Comparison of ENCODE assay signal across 22 cellular contexts in the genomic region with DNA sequence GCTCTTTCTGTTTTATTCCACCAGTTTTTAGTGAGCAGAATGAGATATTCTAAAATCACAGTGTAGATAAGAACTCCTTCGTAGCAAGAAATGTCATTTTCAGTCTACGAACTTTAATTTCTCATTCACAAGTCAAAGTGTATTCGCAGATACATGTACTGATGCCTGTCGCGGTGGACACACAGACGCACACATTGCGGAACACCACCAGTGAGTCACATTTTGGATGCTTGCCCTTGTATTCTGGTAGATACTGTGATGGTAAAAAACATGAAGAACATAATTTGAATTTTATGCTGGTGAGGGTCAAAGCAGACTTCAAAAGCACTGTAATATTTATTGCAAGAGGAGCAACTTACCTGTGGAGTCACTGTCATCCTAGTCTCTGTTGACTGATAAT. TPM values are rescaled to one million over a fixed set of nuclear protein-coding genes. Genes with fewer than 3 reads are reported as not detected.
DNase-seq lines count a peak whose midpoint lies in the region; ATAC-seq, FAIRE-seq and TF ChIP-seq lines count a peak whose summit lies in the region.
"Had no signal": no experiment of that assay in that cellular context is flagged by ENCODE, and none has a peak within 500 bp of the region (broad histone marks: within the 10 kb centered on the region; RNA-seq: fewer than 3 reads in every experiment).

No MANE protein-coding gene starts in this region.

- CTCF ChIA-PET in A549 (lab: Yijun Ruan, JAX) (interaction anchor here (0.9 to 1.4 kb wide), 3 partner anchors 40 to 757 kb away, joined by 3 read pairs; no protein-coding TSS in a partner anchor), HEK293T (lab: Yijun Ruan, JAX) (no interaction called here)

- H2AFZ ChIP-seq in Karpas-422 (ENCODE audit: low read length): no peak overlapping the region

- H3K27me3 ChIP-seq in bronchial epithelial cell (ENCODE audit: control insufficient read depth, insufficient read depth, low read length) (no peaks in the 10 kb centered on the region), Karpas-422 (ENCODE audit: low read length) (no peaks in the 10 kb centered on the region), ascending aorta (no peaks in the 10 kb centered on the region)

- TF ChIP-seq EP300 in A549 (IDR thresholded peaks at IDR 0.05): no peak

- no peak overlapping the region for H3K9ac ChIP-seq in Karpas-422 (ENCODE audit: low read length)

- FAIRE-seq in A549 (lab: Jason Lieb, UNC): peak; percentile 13
- FAIRE-seq in bronchial epithelial cell (lab: Jason Lieb, UNC): no peak
- FAIRE-seq: A204.1, GM19239 had no signal

- H3K4me2 ChIP-seq in A549: no peak overlapping the region
- H3K4me2 ChIP-seq in Karpas-422 (ENCODE audit: low read depth, low read length, poor library complexity, severe bottlenecking): no peak overlapping the region

- ATAC-seq in A549: peak in 1 of 2 experiments; percentile 43; a peak in 3 of 6 replicates

- TF ChIP-seq POLR2A in A549 (IDR thresholded peaks at IDR 0.05; ENCODE audit: low read length): no peak

- H3K4me3 ChIP-seq in A549: no peak overlapping the region
- no peak overlapping the region for H3K4me3 ChIP-seq in bronchial epithelial cell (ENCODE audit: low read depth, low read length)
- no peak overlapping the region for H3K4me3 ChIP-seq in Karpas-422 (ENCODE audit: low read length)
- no peak overlapping the region for H3K4me3 ChIP-seq in ascending aorta

- H3K9me2 ChIP-seq in Karpas-422 (replicated peaks; ENCODE audit: insufficient read depth, low read length): no peaks in the 10 kb centered on the region

- DNase-seq in A549 (ENCODE audit: low read depth in 1 of 2, low spot score in 1 of 2) (no peak), NCI-H460 (ENCODE audit: extremely low read depth, low read depth) (peak; percentile 44), bronchial epithelial cell (ENCODE audit: low read depth) (peak; percentile 23), iris pigment epithelial cell (ENCODE audit: low read depth) (peak; percentile 2), G401 (ENCODE audit: low spot score) (no peak), Karpas-422 (no peak), HEK293T (ENCODE audit: extremely low spot score) (no peak), ascending aorta (ENCODE audit: low spot score in 2 of 2) (no peak)
- DNase-seq: COR-L47; H9; IMR-90; Kasumi-1; MV-4-11; NCI-H1417 treated with DMSO at 0.1 percent for 48 hours; NCI-H1930; NCI-H2171; NCI-H446; NK-92 treated with Interleukin-12 subunit alpha and Interleukin-12 subunit beta, amount 100 ng/mL, for 24 hours had no signal

- no peaks in the 10 kb centered on the region for H3K79me2 ChIP-seq in Karpas-422 (ENCODE audit: low read length)

- no peaks in the 10 kb centered on the region for H3K4me1 ChIP-seq in A549
- H3K4me1 ChIP-seq in Karpas-422 (ENCODE audit: low read length): no peaks in the 10 kb centered on the region
- no peaks in the 10 kb centered on the region for H3K4me1 ChIP-seq in ascending aorta

- no peaks in the 10 kb centered on the region for H3K9me3 ChIP-seq in A549
- H3K9me3 ChIP-seq in Karpas-422 (ENCODE audit: low read length): no peaks in the 10 kb centered on the region
- H3K9me3 ChIP-seq in ascending aorta: no peaks in the 10 kb centered on the region

- TF ChIP-seq CTCF in A549 (IDR thresholded peaks at IDR 0.05) (no peak), bronchial epithelial cell (IDR thresholded peaks at IDR 0.05; ENCODE audit: insufficient read depth, low read length, severe bottlenecking) (no peak), ascending aorta (IDR thresholded peaks at IDR 0.05) (no peak)

- no peak for TF ChIP-seq RAD21 in A549 (conservative IDR thresholded peaks at IDR 0.05 in 1 of 2, IDR thresholded peaks at IDR 0.05 in 1 of 2)

- in situ Hi-C loops in G401 (cut with HindIII; ENCODE audit: low sequenced_read_pairs): no loop called here

- no peak overlapping the region for H3K27ac ChIP-seq in A549
- no peak overlapping the region for H3K27ac ChIP-seq in Karpas-422 (ENCODE audit: low read length)
- H3K27ac ChIP-seq in ascending aorta: no peak overlapping the region
- H3K27ac ChIP-seq: C4-2B had no signal

- intact Hi-C loops in ascending aorta (cut with DNase I): no loop called here

- 43% methylated on average over 7 of the region's 7 CpGs for WGBS in A549 (ENCODE audit: missing lambda C conversion rate)

- POLR2A ChIA-PET in A549 (lab: Yijun Ruan, JAX): no interaction called here
- POLR2A ChIA-PET in HEK293T (lab: Yijun Ruan, JAX): no interaction called here

- H4K20me1 ChIP-seq in Karpas-422 (ENCODE audit: insufficient read depth, low read depth, low read length): no peaks in the 10 kb centered on the region

- H3K36me3 ChIP-seq in bronchial epithelial cell (ENCODE audit: control insufficient read depth, insufficient read depth, low read length) (no peaks in the 10 kb centered on the region), Karpas-422 (ENCODE audit: insufficient read depth, low read length) (no peaks in the 10 kb centered on the region), ascending aorta (no peaks in the 10 kb centered on the region)

TF ChIP-seq in A549, 52 proteins besides CTCF, POLR2A, EP300 and RAD21 (continues in another document):
- TF ChIP-seq JUN (IDR thresholded peaks at IDR 0.05) (no peak), ZNF302 (CRISPR knock-in tag; IDR thresholded peaks at IDR 0.05) (no peak), GATA3 (IDR thresholded peaks at IDR 0.05; ENCODE audit: borderline replicate concordance) (no peak), FOXS1 (CRISPR knock-in tag; IDR thresholded peaks at IDR 0.05) (no peak), SMC3 (IDR thresholded peaks at IDR 0.05) (no peak), PHF8 (IDR thresholded peaks at IDR 0.05; ENCODE audit: borderline replicate concordance, low read depth) (no peak), HOXA7 (CRISPR knock-in tag; IDR thresholded peaks at IDR 0.05) (no peak), HOXB13 (CRISPR knock-in tag; IDR thresholded peaks at IDR 0.05; ENCODE audit: low read depth) (no peak), CHD2 (IDR thresholded peaks at IDR 0.05; ENCODE audit: low read length, partially characterized antibody) (no peak), ZC3H11A (IDR thresholded peaks at IDR 0.05) (no peak)
- TF ChIP-seq, protein P1, sequence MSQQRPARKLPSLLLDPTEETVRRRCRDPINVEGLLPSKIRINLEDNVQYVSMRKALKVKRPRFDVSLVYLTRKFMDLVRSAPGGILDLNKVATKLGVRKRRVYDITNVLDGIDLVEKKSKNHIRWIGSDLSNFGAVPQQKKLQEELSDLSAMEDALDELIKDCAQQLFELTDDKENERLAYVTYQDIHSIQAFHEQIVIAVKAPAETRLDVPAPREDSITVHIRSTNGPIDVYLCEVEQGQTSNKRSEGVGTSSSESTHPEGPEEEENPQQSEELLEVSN (IDR thresholded peaks at IDR 0.05; ENCODE audit: borderline replicate concordance, low read depth): no peak
- TF ChIP-seq, protein P2, sequence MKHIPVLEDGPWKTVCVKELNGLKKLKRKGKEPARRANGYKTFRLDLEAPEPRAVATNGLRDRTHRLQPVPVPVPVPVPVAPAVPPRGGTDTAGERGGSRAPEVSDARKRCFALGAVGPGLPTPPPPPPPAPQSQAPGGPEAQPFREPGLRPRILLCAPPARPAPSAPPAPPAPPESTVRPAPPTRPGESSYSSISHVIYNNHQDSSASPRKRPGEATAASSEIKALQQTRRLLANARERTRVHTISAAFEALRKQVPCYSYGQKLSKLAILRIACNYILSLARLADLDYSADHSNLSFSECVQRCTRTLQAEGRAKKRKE (CRISPR knock-in tag; IDR thresholded peaks at IDR 0.05; ENCODE audit: low read depth): no peak

TF ChIP-seq in HEK293T, 16 proteins besides CTCF, POLR2A, EP300 and RAD21:
- TF ChIP-seq SP1 (IDR thresholded peaks at IDR 0.05) (no peak), L3MBTL2 (conservative IDR thresholded peaks at IDR 0.05) (no peak), NFRKB (IDR thresholded peaks at IDR 0.05) (no peak), HDGF (IDR thresholded peaks at IDR 0.05; ENCODE audit: borderline replicate concordance) (no peak), TARDBP (IDR thresholded peaks at IDR 0.05) (no peak), ZNF384 (IDR thresholded peaks at IDR 0.05) (no peak), ARNT (IDR thresholded peaks at IDR 0.05) (no peak), CTBP1 (IDR thresholded peaks at IDR 0.05; ENCODE audit: borderline replicate concordance) (no peak), LEF1 (IDR thresholded peaks at IDR 0.05; ENCODE audit: borderline replicate concordance) (no peak), FOXA1 (IDR thresholded peaks at IDR 0.05) (no peak), SUZ12 (IDR thresholded peaks at IDR 0.05) (no peak), FOXK2 (IDR thresholded peaks at IDR 0.05) (no peak), FOXM1 (IDR thresholded peaks at IDR 0.05; ENCODE audit: borderline replicate concordance) (no peak), ELF4 (IDR thresholded peaks at IDR 0.05) (no peak), BHLHE40 (IDR thresholded peaks at IDR 0.05; ENCODE audit: borderline replicate concordance) (no peak)
- TF ChIP-seq, protein P3, sequence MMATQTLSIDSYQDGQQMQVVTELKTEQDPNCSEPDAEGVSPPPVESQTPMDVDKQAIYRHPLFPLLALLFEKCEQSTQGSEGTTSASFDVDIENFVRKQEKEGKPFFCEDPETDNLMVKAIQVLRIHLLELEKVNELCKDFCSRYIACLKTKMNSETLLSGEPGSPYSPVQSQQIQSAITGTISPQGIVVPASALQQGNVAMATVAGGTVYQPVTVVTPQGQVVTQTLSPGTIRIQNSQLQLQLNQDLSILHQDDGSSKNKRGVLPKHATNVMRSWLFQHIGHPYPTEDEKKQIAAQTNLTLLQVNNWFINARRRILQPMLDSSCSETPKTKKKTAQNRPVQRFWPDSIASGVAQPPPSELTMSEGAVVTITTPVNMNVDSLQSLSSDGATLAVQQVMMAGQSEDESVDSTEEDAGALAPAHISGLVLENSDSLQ (IDR thresholded peaks at IDR 0.05): no peak
TF ChIP-seq in HEK293T: peak in this region for 0.

RNA-seq across cellular contexts. Expression of a gene that starts 4.7 kb away (rescaled TPM):
- not detected in 2 replicates for polyA plus RNA-seq in A549 (2011; rRNA removed)
- polyA plus RNA-seq in A549 (2012; cell fraction: cytosol; rRNA removed): not detected in 2 replicates
- not detected in 2 replicates for polyA plus RNA-seq in A549 (2012; cell fraction: nucleus; rRNA removed)
- not detected in 3 replicates for polyA plus RNA-seq in A549 (2017; fragmentation: RNase III; extraction: RNeasy Plus Mini Kit Qiagen cat#74134 plus additional on column Dnase treatment)
- not detected in 2 replicates for polyA minus RNA-seq in A549 (2011; rRNA and poly(A)+ RNA removed)
- total RNA-seq in NCI-H460 (2014; rRNA removed; shearing (Covaris generic)): not detected in 2 replicates
- polyA plus RNA-seq in NCI-H460 (2014; cell fraction: nucleus; rRNA removed): not detected in 2 replicates
- not detected in 2 replicates for total RNA-seq in bronchial epithelial cell
- not detected in 2 replicates for total RNA-seq in G401 (2014; rRNA removed; shearing (Covaris generic))
- not detected in 2 replicates for total RNA-seq in Karpas-422 (2014; rRNA removed; shearing (Covaris generic); ENCODE audit: low replicate concordance)
- total RNA-seq in ascending aorta: not detected
- total RNA-seq: H9, IMR-90, OCI-LY7 had no signal
- polyA plus RNA-seq: IMR-90 had no signal

Comparison
In these comparisons a context has a peak if more than half of its experiments do, and no peak if none do; other contexts are left out.
1. DNase-seq: peak in NCI-H460 (single experiment), bronchial epithelial cell (single experiment) and iris pigment epithelial cell (single experiment); none in A549 (0 of 2), G401 (single experiment), Karpas-422 (single experiment), HEK293T (single experiment) and ascending aorta (0 of 2).